Comparison of ENCODE assay signal across 1 cellular context in the genomic region with DNA sequence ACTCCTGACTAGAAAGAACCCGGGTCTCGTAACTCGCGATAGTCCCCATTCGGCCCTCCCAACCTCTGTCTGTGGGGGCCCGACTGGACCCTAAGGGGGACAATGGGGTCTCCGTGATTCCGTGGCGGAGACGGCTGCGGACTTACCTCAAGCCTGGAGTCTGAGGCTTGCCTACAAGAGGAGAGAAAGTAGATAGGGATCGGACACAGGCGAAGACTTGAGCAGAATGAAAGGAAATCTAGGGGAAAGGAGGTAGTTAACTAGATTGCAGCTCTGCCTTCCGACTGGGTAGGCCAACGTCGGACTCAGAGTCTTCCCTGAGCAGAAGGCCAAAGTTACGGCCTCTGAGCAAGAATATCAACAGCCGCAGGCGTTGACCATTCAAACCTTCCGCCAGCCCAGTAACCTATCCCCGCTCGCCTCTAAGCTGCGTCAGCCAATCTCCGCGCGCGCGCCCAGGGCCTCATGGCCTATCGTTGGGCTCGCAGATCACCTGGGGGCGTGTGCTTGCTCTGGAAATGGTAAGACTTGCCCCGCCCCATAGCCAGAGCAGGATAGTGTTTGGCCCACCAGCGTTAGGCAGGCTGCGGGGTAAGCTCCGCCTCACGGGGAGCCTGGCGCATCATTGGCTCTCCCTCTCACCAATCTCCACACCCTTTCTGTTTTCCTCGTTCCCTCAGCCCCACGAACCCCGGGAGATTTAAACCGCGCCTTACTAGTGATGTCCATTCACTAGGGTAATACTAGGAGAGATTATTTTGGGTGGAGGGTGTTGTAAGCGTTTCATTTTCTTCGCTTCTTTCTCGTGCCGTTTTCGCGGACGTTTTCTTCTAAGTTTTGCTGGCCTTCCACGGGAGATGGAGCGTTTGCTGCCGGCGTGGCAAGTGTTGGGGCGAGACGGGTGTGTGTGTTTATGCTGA.
A peak's percentile ranks its signal among the peaks of the same experiment; 100 is the strongest.
TF ChIP-seq lines count a peak whose summit lies in the region.

A gene (minus strand): TSS at position 356 of the 920 bp plus-strand sequence. CDS start 624 bp downstream, outside the sequence.

TF ChIP-seq in IMR-90, 13 proteins besides CTCF, POLR2A, EP300 and RAD21 (continued from another document):
- TF ChIP-seq MAZ (IDR thresholded peaks at IDR 0.05; ENCODE audit: borderline replicate concordance, low read depth, low read length) = peak; percentile 56; the same call in 1 of the 2 replicates
- TF ChIP-seq, protein P1, sequence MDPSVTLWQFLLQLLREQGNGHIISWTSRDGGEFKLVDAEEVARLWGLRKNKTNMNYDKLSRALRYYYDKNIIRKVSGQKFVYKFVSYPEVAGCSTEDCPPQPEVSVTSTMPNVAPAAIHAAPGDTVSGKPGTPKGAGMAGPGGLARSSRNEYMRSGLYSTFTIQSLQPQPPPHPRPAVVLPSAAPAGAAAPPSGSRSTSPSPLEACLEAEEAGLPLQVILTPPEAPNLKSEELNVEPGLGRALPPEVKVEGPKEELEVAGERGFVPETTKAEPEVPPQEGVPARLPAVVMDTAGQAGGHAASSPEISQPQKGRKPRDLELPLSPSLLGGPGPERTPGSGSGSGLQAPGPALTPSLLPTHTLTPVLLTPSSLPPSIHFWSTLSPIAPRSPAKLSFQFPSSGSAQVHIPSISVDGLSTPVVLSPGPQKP (IDR thresholded peaks at IDR 0.05; ENCODE audit: borderline replicate concordance, low read depth, low read length) = no peak
